In the genomic region with DNA sequence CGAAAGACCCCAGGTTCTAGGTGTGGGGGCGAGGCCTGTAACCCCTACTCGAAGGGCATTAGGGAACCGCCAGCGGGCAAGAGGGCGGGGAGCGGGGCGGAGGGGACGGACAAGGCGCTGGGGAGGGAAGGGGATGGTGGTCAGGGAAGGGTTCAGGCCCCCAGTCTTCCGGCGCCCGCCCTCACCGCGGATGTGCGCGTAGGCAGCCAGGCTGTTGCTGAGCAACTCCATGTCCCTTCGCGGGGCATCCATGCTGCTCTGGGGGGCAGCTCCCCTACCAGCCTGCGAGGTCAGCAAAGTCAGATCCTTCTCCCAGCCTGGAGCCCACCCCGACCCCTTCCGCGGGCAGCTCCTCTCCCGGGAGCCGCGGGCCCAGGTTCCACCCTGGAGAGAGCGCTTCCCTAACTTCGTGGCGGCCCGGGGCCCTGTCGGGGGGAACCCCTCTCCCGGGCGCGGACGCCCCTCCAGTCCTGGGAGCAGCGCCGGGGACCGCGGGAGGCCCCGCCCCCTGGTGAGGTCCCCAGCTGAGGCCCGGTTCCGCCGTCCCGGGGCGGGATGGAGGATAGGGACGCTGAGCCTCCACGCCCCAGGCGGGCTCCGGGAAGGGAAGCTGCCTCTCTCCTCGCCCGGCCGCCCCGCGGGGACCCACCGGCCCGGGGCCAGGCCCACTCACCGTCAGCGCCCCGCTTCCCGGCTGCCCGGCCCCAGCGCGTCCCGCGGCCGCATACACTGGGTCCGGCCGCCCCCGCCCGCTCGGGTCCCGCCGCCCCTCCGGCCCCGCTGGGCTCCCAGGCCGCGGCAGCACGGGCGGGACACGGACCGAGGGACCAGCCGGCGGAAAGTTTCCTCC, we compare ENCODE assay signal across 1 cellular context.
A peak's percentile ranks its signal among the peaks of the same experiment; 100 is the strongest.
TF ChIP-seq lines count a peak whose summit lies in the region.

No MANE protein-coding gene starts in this region.

TF ChIP-seq in K562, 482 proteins besides CTCF, POLR2A, EP300 and RAD21 (continued from another document and continues in another):
- TF ChIP-seq, protein P1, sequence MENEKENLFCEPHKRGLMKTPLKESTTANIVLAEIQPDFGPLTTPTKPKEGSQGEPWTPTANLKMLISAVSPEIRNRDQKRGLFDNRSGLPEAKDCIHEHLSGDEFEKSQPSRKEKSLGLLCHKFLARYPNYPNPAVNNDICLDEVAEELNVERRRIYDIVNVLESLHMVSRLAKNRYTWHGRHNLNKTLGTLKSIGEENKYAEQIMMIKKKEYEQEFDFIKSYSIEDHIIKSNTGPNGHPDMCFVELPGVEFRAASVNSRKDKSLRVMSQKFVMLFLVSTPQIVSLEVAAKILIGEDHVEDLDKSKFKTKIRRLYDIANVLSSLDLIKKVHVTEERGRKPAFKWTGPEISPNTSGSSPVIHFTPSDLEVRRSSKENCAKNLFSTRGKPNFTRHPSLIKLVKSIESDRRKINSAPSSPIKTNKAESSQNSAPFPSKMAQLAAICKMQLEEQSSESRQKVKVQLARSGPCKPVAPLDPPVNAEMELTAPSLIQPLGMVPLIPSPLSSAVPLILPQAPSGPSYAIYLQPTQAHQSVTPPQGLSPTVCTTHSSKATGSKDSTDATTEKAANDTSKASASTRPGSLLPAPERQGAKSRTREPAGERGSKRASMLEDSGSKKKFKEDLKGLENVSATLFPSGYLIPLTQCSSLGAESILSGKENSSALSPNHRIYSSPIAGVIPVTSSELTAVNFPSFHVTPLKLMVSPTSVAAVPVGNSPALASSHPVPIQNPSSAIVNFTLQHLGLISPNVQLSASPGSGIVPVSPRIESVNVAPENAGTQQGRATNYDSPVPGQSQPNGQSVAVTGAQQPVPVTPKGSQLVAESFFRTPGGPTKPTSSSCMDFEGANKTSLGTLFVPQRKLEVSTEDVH (IDR thresholded peaks at IDR 0.05; ENCODE audit: low read depth, partially characterized antibody): no peak
- TF ChIP-seq, protein P2, sequence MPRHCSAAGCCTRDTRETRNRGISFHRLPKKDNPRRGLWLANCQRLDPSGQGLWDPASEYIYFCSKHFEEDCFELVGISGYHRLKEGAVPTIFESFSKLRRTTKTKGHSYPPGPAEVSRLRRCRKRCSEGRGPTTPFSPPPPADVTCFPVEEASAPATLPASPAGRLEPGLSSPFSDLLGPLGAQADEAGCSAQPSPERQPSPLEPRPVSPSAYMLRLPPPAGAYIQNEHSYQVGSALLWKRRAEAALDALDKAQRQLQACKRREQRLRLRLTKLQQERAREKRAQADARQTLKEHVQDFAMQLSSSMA (CRISPR knock-in tag; IDR thresholded peaks at IDR 0.05): no peak
- no peak for TF ChIP-seq ZNF146 (CRISPR knock-in tag; IDR thresholded peaks at IDR 0.05; ENCODE audit: unreplicated experiment)
- no peak for TF ChIP-seq KAT7 (CRISPR knock-in tag; IDR thresholded peaks at IDR 0.05; ENCODE audit: borderline replicate concordance)
- no peak for TF ChIP-seq ZNF699 (CRISPR knock-in tag; IDR thresholded peaks at IDR 0.05; ENCODE audit: insufficient replicate concordance)
- no peak for TF ChIP-seq MAFG (tag; conservative IDR thresholded peaks at IDR 0.05)
- TF ChIP-seq SRF (CRISPR knock-in tag; IDR thresholded peaks at IDR 0.05): no peak
- TF ChIP-seq KDM2B (CRISPR knock-in tag; IDR thresholded peaks at IDR 0.05): no peak; the same call in 1 of the 2 replicates
- TF ChIP-seq ELF2 (CRISPR knock-in tag; IDR thresholded peaks at IDR 0.05): 0 out of 2 replicates have a peak, but pooled peaks have one; percentile 17
- TF ChIP-seq NUFIP1 (IDR thresholded peaks at IDR 0.05; ENCODE audit: partially characterized antibody): no peak
- TF ChIP-seq, protein P3, sequence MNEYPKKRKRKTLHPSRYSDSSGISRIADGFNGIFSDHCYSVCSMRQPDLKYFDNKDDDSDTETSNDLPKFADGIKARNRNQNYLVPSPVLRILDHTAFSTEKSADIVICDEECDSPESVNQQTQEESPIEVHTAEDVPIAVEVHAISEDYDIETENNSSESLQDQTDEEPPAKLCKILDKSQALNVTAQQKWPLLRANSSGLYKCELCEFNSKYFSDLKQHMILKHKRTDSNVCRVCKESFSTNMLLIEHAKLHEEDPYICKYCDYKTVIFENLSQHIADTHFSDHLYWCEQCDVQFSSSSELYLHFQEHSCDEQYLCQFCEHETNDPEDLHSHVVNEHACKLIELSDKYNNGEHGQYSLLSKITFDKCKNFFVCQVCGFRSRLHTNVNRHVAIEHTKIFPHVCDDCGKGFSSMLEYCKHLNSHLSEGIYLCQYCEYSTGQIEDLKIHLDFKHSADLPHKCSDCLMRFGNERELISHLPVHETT (CRISPR knock-in tag; conservative IDR thresholded peaks at IDR 0.05 in 1 of 2, IDR thresholded peaks at IDR 0.05 in 1 of 2): 0 out of 4 replicates have a peak, but pooled peaks of 1 of the 2 experiments have one; percentile 28
- TF ChIP-seq, protein P4, sequence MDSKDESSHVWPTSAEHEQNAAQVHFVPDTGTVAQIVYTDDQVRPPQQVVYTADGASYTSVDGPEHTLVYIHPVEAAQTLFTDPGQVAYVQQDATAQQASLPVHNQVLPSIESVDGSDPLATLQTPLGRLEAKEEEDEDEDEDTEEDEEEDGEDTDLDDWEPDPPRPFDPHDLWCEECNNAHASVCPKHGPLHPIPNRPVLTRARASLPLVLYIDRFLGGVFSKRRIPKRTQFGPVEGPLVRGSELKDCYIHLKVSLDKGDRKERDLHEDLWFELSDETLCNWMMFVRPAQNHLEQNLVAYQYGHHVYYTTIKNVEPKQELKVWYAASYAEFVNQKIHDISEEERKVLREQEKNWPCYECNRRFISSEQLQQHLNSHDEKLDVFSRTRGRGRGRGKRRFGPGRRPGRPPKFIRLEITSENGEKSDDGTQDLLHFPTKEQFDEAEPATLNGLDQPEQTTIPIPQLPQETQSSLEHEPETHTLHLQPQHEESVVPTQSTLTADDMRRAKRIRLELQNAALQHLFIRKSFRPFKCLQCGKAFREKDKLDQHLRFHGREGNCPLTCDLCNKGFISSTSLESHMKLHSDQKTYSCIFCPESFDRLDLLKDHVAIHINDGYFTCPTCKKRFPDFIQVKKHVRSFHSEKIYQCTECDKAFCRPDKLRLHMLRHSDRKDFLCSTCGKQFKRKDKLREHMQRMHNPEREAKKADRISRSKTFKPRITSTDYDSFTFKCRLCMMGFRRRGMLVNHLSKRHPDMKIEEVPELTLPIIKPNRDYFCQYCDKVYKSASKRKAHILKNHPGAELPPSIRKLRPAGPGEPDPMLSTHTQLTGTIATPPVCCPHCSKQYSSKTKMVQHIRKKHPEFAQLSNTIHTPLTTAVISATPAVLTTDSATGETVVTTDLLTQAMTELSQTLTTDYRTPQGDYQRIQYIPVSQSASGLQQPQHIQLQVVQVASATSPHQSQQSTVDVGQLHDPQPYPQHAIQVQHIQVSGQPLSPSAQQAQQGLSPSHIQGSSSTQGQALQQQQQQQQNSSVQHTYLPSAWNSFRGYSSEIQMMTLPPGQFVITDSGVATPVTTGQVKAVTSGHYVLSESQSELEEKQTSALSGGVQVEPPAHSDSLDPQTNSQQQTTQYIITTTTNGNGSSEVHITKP (IDR thresholded peaks at IDR 0.05; ENCODE audit: partially characterized antibody): no peak
- TF ChIP-seq HDAC3 (IDR thresholded peaks at IDR 0.05; ENCODE audit: borderline replicate concordance, partially characterized antibody): no peak
- no peak for TF ChIP-seq MAFK (IDR thresholded peaks at IDR 0.05; ENCODE audit: low read length)
- TF ChIP-seq SOX6 (IDR thresholded peaks at IDR 0.05): no peak
- TF ChIP-seq PRPF4 (IDR thresholded peaks at IDR 0.05; ENCODE audit: insufficient read depth, low read depth, low read length, poor library complexity, severe bottlenecking): peak; percentile 2
- TF ChIP-seq MECOM (CRISPR knock-in tag; IDR thresholded peaks at IDR 0.05): no peak
- peak; percentile 43; the same call in 1 of the 2 replicates for TF ChIP-seq RB1 (IDR thresholded peaks at IDR 0.05; ENCODE audit: low read depth)
- TF ChIP-seq ZNF274 (IDR thresholded peaks at IDR 0.05; ENCODE audit: borderline replicate concordance, low read depth, low read length): no peak
- TF ChIP-seq, protein P5, sequence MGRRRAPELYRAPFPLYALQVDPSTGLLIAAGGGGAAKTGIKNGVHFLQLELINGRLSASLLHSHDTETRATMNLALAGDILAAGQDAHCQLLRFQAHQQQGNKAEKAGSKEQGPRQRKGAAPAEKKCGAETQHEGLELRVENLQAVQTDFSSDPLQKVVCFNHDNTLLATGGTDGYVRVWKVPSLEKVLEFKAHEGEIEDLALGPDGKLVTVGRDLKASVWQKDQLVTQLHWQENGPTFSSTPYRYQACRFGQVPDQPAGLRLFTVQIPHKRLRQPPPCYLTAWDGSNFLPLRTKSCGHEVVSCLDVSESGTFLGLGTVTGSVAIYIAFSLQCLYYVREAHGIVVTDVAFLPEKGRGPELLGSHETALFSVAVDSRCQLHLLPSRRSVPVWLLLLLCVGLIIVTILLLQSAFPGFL (CRISPR knock-in tag; IDR thresholded peaks at IDR 0.05): no peak
- TF ChIP-seq GABPB2 (CRISPR knock-in tag; conservative IDR thresholded peaks at IDR 0.05): no peak
- TF ChIP-seq, protein P6, sequence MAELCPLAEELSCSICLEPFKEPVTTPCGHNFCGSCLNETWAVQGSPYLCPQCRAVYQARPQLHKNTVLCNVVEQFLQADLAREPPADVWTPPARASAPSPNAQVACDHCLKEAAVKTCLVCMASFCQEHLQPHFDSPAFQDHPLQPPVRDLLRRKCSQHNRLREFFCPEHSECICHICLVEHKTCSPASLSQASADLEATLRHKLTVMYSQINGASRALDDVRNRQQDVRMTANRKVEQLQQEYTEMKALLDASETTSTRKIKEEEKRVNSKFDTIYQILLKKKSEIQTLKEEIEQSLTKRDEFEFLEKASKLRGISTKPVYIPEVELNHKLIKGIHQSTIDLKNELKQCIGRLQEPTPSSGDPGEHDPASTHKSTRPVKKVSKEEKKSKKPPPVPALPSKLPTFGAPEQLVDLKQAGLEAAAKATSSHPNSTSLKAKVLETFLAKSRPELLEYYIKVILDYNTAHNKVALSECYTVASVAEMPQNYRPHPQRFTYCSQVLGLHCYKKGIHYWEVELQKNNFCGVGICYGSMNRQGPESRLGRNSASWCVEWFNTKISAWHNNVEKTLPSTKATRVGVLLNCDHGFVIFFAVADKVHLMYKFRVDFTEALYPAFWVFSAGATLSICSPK (IDR thresholded peaks at IDR 0.05; ENCODE audit: borderline replicate concordance): no peak
- TF ChIP-seq, protein P7, sequence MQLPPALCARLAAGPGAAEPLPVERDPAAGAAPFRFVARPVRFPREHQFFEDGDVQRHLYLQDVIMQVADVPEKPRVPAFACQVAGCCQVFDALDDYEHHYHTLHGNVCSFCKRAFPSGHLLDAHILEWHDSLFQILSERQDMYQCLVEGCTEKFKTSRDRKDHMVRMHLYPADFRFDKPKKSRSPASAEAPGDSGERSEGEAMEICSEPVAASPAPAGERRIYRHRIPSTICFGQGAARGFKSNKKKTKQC (CRISPR knock-in tag; IDR thresholded peaks at IDR 0.05): 0 out of 2 replicates have a peak, but pooled peaks have one; percentile 41
- no peak for TF ChIP-seq NFATC3 (IDR thresholded peaks at IDR 0.05)
- TF ChIP-seq ZFP30 (CRISPR knock-in tag; IDR thresholded peaks at IDR 0.05; ENCODE audit: borderline replicate concordance): no peak
- TF ChIP-seq ZBTB7A (IDR thresholded peaks at IDR 0.05; ENCODE audit: borderline replicate concordance, control insufficient read depth, low read depth, low read length): peak; percentile 76
- TF ChIP-seq ZNF239 (CRISPR knock-in tag; IDR thresholded peaks at IDR 0.05): no peak
- no peak for TF ChIP-seq YY1 (IDR thresholded peaks at IDR 0.05; ENCODE audit: borderline replicate concordance in 1 of 3, control insufficient read depth in 1 of 3, extremely low read depth in 1 of 3, insufficient read depth in 3 of 3, insufficient read length in 1 of 3, insufficient replicate concordance in 2 of 3, low read depth in 1 of 3, low read length in 2 of 3)
- TF ChIP-seq CREB1 (IDR thresholded peaks at IDR 0.05): no peak
- TF ChIP-seq CREB1 (CRISPR knock-in tag; IDR thresholded peaks at IDR 0.05): no peak
- TF ChIP-seq, protein P8, sequence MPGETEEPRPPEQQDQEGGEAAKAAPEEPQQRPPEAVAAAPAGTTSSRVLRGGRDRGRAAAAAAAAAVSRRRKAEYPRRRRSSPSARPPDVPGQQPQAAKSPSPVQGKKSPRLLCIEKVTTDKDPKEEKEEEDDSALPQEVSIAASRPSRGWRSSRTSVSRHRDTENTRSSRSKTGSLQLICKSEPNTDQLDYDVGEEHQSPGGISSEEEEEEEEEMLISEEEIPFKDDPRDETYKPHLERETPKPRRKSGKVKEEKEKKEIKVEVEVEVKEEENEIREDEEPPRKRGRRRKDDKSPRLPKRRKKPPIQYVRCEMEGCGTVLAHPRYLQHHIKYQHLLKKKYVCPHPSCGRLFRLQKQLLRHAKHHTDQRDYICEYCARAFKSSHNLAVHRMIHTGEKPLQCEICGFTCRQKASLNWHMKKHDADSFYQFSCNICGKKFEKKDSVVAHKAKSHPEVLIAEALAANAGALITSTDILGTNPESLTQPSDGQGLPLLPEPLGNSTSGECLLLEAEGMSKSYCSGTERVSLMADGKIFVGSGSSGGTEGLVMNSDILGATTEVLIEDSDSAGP (CRISPR knock-in tag; IDR thresholded peaks at IDR 0.05): no peak
- TF ChIP-seq ZNF445 (CRISPR knock-in tag; IDR thresholded peaks at IDR 0.05; ENCODE audit: low read depth): no peak
- TF ChIP-seq ZKSCAN3 (CRISPR knock-in tag; IDR thresholded peaks at IDR 0.05): no peak
- TF ChIP-seq RBBP5 (IDR thresholded peaks at IDR 0.05; ENCODE audit: borderline replicate concordance, insufficient read depth, low read length, poor library complexity, severe bottlenecking): peak; percentile 31
- no peak for TF ChIP-seq PCBP2 (IDR thresholded peaks at IDR 0.05; ENCODE audit: low read depth, low read length, poor library complexity, severe bottlenecking)
- TF ChIP-seq BRD4 (IDR thresholded peaks at IDR 0.05): no peak
- no peak for TF ChIP-seq YBX1 (IDR thresholded peaks at IDR 0.05)
- TF ChIP-seq ZNF175 (CRISPR knock-in tag; IDR thresholded peaks at IDR 0.05; ENCODE audit: low read depth): no peak
- no peak for TF ChIP-seq BRF1 (IDR thresholded peaks at IDR 0.05; ENCODE audit: borderline replicate concordance, extremely low read depth, insufficient read length)
- TF ChIP-seq RFX5 (IDR thresholded peaks at IDR 0.05; ENCODE audit: low read depth, low read length): no peak
- TF ChIP-seq, protein P9, sequence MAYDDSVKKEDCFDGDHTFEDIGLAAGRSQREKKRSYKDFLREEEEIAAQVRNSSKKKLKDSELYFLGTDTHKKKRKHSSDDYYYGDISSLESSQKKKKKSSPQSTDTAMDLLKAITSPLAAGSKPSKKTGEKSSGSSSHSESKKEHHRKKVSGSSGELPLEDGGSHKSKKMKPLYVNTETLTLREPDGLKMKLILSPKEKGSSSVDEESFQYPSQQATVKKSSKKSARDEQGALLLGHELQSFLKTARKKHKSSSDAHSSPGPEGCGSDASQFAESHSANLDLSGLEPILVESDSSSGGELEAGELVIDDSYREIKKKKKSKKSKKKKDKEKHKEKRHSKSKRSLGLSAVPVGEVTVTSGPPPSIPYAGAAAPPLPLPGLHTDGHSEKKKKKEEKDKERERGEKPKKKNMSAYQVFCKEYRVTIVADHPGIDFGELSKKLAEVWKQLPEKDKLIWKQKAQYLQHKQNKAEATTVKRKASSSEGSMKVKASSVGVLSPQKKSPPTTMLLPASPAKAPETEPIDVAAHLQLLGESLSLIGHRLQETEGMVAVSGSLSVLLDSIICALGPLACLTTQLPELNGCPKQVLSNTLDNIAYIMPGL (CRISPR knock-in tag; IDR thresholded peaks at IDR 0.05): no peak
- no peak for TF ChIP-seq KLF10 (CRISPR knock-in tag; IDR thresholded peaks at IDR 0.05)
- no peak for TF ChIP-seq ZNF253 (CRISPR knock-in tag; conservative IDR thresholded peaks at IDR 0.05)
